10 cellular contexts compared by ENCODE assay signal in the genomic region with DNA sequence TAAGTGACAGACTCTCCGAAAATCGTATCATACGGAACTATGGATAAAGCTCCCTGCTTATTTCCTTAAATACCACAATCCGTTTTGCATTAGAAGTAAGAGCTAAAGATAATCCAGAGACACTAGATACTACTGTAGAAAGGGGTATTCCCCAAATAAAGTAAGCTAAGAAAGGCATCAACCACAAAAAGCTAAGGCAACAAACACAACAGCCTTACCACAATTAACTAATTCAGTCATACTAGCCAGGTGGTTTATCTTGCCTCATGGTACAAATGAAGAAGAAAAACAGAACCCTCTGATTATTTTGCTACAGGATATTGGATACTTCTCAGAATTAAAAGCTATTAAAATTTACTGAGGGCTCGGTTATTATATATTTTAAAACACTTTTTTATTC. TPM values are rescaled to one million over a fixed set of nuclear protein-coding genes. Genes with fewer than 3 reads are reported as not detected.
DNase-seq lines count a peak whose midpoint lies in the region; ATAC-seq and TF ChIP-seq lines count a peak whose summit lies in the region.
"Had no signal": no experiment of that assay in that cellular context is flagged by ENCODE, and none has a peak within 500 bp of the region (broad histone marks: within the 10 kb centered on the region; RNA-seq: fewer than 3 reads in every experiment).

No MANE protein-coding gene starts in this region.

- peaks cover 86% of the 10 kb centered on the region for H3K4me1 Mint-ChIP-seq in activated naive CD4-positive, alpha-beta T cell treated with anti-CD3 and anti-CD28 coated beads, Interleukin-2, amount 50 U/mL, for 24 hours
- H3K4me1 Mint-ChIP-seq in stimulated activated naive CD8-positive, alpha-beta T cell treated with anti-CD3 and anti-CD28 coated beads, Interleukin-15, Interleukin-2, amounts not matched to agents 100 ng/mL and 50 ng/mL, for 24 hours (ENCODE audit: low read depth), result peaks cover 90% of the 10 kb centered on the region

- no peak overlapping the region for H3K4me3 Mint-ChIP-seq in activated naive CD4-positive, alpha-beta T cell treated with anti-CD3 and anti-CD28 coated beads, Interleukin-2, amount 50 U/mL, for 24 hours
- H3K4me3 Mint-ChIP-seq in stimulated activated naive CD8-positive, alpha-beta T cell treated with anti-CD3 and anti-CD28 coated beads, Interleukin-15, Interleukin-2, amounts not matched to agents 100 ng/mL and 50 ng/mL, for 24 hours, result no peak overlapping the region

- no peak for DNase-seq in activated naive CD4-positive, alpha-beta T cell (lab: John Stamatoyannopoulos, UW)
- DNase-seq in NCI-H1930 (lab: John Stamatoyannopoulos, UW) (no peak), Kasumi-1 (lab: John Stamatoyannopoulos, UW) (no peak), occipital lobe (lab: John Stamatoyannopoulos, UW) (no peak)
- DNase-seq: PC-9 had no signal

- peak overlapping the region; percentile 96 for H3K4me2 ChIP-seq in KMS-11
- H3K4me2 ChIP-seq: PC-9 had no signal

- no peaks in the 10 kb centered on the region for H3K27me3 ChIP-seq in KMS-11 (ENCODE audit: insufficient read depth, low read depth)

- H2AFZ ChIP-seq in KMS-11 (ENCODE audit: low read depth), result no peak overlapping the region
- H2AFZ ChIP-seq: PC-9 had no signal

- no peaks in the 10 kb centered on the region for H3K27me3 Mint-ChIP-seq in activated naive CD4-positive, alpha-beta T cell treated with anti-CD3 and anti-CD28 coated beads, Interleukin-2, amount 50 U/mL, for 24 hours
- H3K27me3 Mint-ChIP-seq in stimulated activated naive CD8-positive, alpha-beta T cell treated with anti-CD3 and anti-CD28 coated beads, Interleukin-15, Interleukin-2, amounts not matched to agents 100 ng/mL and 50 ng/mL, for 24 hours, result no peaks in the 10 kb centered on the region

- no peaks in the 10 kb centered on the region for H3K9me3 Mint-ChIP-seq in activated naive CD4-positive, alpha-beta T cell treated with anti-CD3 and anti-CD28 coated beads, Interleukin-2, amount 50 U/mL, for 24 hours
- no peaks in the 10 kb centered on the region for H3K9me3 Mint-ChIP-seq in stimulated activated naive CD8-positive, alpha-beta T cell treated with anti-CD3 and anti-CD28 coated beads, Interleukin-15, Interleukin-2, amounts not matched to agents 100 ng/mL and 50 ng/mL, for 24 hours

- H3K9ac ChIP-seq in KMS-11, result peak overlapping the region; percentile 58

- peaks cover 95% of the 10 kb centered on the region for H3K79me2 ChIP-seq in KMS-11 (ENCODE audit: insufficient read depth, low read depth)

- no peaks in the 10 kb centered on the region for H3K36me3 ChIP-seq in KMS-11 (ENCODE audit: insufficient read depth)

- H3K27ac ChIP-seq in KMS-11, result peak overlapping the region; percentile 91
- H3K27ac ChIP-seq: PC-9 had no signal

- peak overlapping the region; percentile 62 for H3K27ac Mint-ChIP-seq in activated naive CD4-positive, alpha-beta T cell treated with anti-CD3 and anti-CD28 coated beads, Interleukin-2, amount 50 U/mL, for 24 hours
- peak overlapping the region; percentile 53 for H3K27ac Mint-ChIP-seq in stimulated activated naive CD8-positive, alpha-beta T cell treated with anti-CD3 and anti-CD28 coated beads, Interleukin-15, Interleukin-2, amounts not matched to agents 100 ng/mL and 50 ng/mL, for 24 hours

- H3K4me3 ChIP-seq in KMS-11 (IDR thresholded peaks at IDR 0.05; ENCODE audit: insufficient read depth, low read depth, low read length), result no peak overlapping the region
- H3K4me3 ChIP-seq: PC-9 had no signal

- H4K20me1 ChIP-seq in KMS-11 (ENCODE audit: insufficient read depth), result no peaks in the 10 kb centered on the region; the same call in 1 of the 2 replicates

- no peaks in the 10 kb centered on the region for H3K36me3 Mint-ChIP-seq in activated naive CD4-positive, alpha-beta T cell treated with anti-CD3 and anti-CD28 coated beads, Interleukin-2, amount 50 U/mL, for 24 hours
- no peaks in the 10 kb centered on the region for H3K36me3 Mint-ChIP-seq in stimulated activated naive CD8-positive, alpha-beta T cell treated with anti-CD3 and anti-CD28 coated beads, Interleukin-15, Interleukin-2, amounts not matched to agents 100 ng/mL and 50 ng/mL, for 24 hours (ENCODE audit: low read depth)

- ATAC-seq in HG02642 (IDR thresholded peaks at IDR 0.05; ENCODE audit: poor library complexity, unreplicated experiment), result peak; percentile 84
- ATAC-seq: HCT116 had no signal

- TF ChIP-seq CTCF in KMS-11 (conservative IDR thresholded peaks at IDR 0.05; ENCODE audit: low read depth, low read length), result no peak

- peaks cover 83% of the 10 kb centered on the region for H3K4me1 ChIP-seq in KMS-11 (ENCODE audit: low read depth, poor library complexity, severe bottlenecking)

RNA-seq across cellular contexts. Expression of a gene that starts 14.1 kb away (rescaled TPM):
- 31.5 TPM for total RNA-seq in occipital lobe

RNA-seq across cellular contexts. Expression of a gene that starts 14.3 kb away (rescaled TPM):
- 24.2 TPM for total RNA-seq in occipital lobe
